ENCODE assay signal across 25 cellular contexts in the genomic region with DNA sequence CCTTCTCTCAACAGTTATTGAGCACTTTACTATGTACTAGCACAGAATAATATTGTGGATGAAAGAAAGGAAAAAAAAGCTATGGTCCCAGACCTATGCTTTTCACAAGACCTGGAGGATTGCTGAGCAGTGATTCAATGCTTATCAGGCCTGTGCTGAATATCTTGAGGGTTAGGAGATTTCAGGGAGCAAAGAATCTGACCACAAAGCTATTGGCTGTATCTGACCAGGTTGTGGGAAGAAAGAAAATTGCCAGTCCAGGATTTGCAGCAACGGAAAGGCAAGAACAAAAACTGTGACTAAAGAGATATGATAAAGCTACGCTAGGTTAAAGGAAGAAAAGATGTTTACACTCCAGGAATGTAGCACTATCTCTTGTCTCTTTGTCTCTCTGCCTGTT. TPM values are rescaled to one million over a fixed set of nuclear protein-coding genes. Genes with fewer than 3 reads are reported as not detected.
DNase-seq lines count a peak whose midpoint lies in the region; ATAC-seq and TF ChIP-seq lines count a peak whose summit lies in the region.
"Had no signal": no experiment of that assay in that cellular context is flagged by ENCODE, and none has a peak within 500 bp of the region (broad histone marks: within the 10 kb centered on the region; RNA-seq: fewer than 3 reads in every experiment).

No MANE protein-coding gene starts in this region.

- H3K27ac Mint-ChIP-seq in GM23338 (no peak overlapping the region; the same call in 1 of the 2 replicates), CD14-positive monocyte (no peak overlapping the region)
- H3K27ac Mint-ChIP-seq: activated CD4-positive, alpha-beta T cell treated with anti-CD3 and anti-CD28 coated beads, Interleukin-2, amount 10 ng/mL, durations not matched to agents 7 days and 5 days had no signal

- H3K9me3 Mint-ChIP-seq in GM23338 (peaks cover 12% of the 10 kb centered on the region; the same call in 2 of the 3 replicates), CD14-positive monocyte (peaks cover 0 to 14% (median 7%) of the 10 kb centered on the region in 7 donors)

- H3K27me3 ChIP-seq in GM23338 (ENCODE audit: insufficient read depth), result no peaks in the 10 kb centered on the region
- H3K27me3 ChIP-seq: BLaER1, SJCRH30, stomach, thyroid gland had no signal

- H3K4me1 ChIP-seq in GM23338 (ENCODE audit: insufficient read depth), result no peaks in the 10 kb centered on the region
- H3K4me1 ChIP-seq: BLaER1, SJCRH30, stomach, thyroid gland had no signal

- TF ChIP-seq CTCF in GM23338 (conservative IDR thresholded peaks at IDR 0.05; ENCODE audit: low read depth in 2 of 2), result no peak
- no peak for TF ChIP-seq CTCF in astrocyte of the cerebellum (IDR thresholded peaks at IDR 0.05; ENCODE audit: low read depth, low read length, missing control alignments)
- TF ChIP-seq CTCF in fibroblast of the aortic adventitia (IDR thresholded peaks at IDR 0.05; ENCODE audit: insufficient read depth, low read length), result no peak
- TF ChIP-seq CTCF in CD14-positive monocyte (IDR thresholded peaks at IDR 0.05), result no peak

- H3K4me3 Mint-ChIP-seq in GM23338, result no peak overlapping the region
- no peak overlapping the region for H3K4me3 Mint-ChIP-seq in CD14-positive monocyte
- H3K4me3 Mint-ChIP-seq: activated CD4-positive, alpha-beta T cell treated with anti-CD3 and anti-CD28 coated beads, Interleukin-2, amount 10 ng/mL, durations not matched to agents 7 days and 5 days had no signal

- H3K79me2 ChIP-seq in GM23338 (replicated peaks; ENCODE audit: insufficient read depth), result no peaks in the 10 kb centered on the region

- no peaks in the 10 kb centered on the region for H4K20me1 ChIP-seq in GM23338 (replicated peaks; ENCODE audit: insufficient read depth)
- H4K20me1 ChIP-seq: BLaER1 had no signal

- H3K36me3 Mint-ChIP-seq in GM23338 (ENCODE audit: low read depth), result peaks cover 5% of the 10 kb centered on the region; the same call in 1 of the 3 replicates
- no peaks in the 10 kb centered on the region for H3K36me3 Mint-ChIP-seq in CD14-positive monocyte

- H3K4me1 Mint-ChIP-seq in GM23338 (no peaks in the 10 kb centered on the region; the same call in 1 of the 3 replicates), CD14-positive monocyte (peaks cover 6% of the 10 kb centered on the region)

- H3K27me3 Mint-ChIP-seq in GM23338 (ENCODE audit: insufficient read depth, low read depth, poor library complexity) (peaks cover 1% of the 10 kb centered on the region), CD14-positive monocyte (ENCODE audit: low read depth in 3 of 3) (peaks cover 0 to 2% (median 0%) of the 10 kb centered on the region in 3 donors)

- intact Hi-C loops in CD14-positive monocyte (cut with micrococcal nuclease), result no loop called here

- DNase-seq in GM23338 (ENCODE audit: low spot score) (no peak), astrocyte of the cerebellum (ENCODE audit: low read depth) (peak; percentile 37), fibroblast of the aortic adventitia (ENCODE audit: low read depth) (peak; percentile 80), non-pigmented ciliary epithelial cell (ENCODE audit: low read depth) (peak; percentile 84), CD14-positive monocyte (ENCODE audit: low spot score) (no peak)
- DNase-seq: activated CD4-positive, alpha-beta T cell treated with anti-CD3 and anti-CD28 coated beads, Interleukin-2, amount 10 ng/mL, durations not matched to agents 7 days and 5 days; activated naive CD4-positive, alpha-beta T cell; activated T-cell treated with anti-CD3 and anti-CD28 coated beads, Interleukin-2, amount 50 U/mL, for 48 hours; DMS79; GF-D8; NCI-H1092 treated with DMSO at 0.1 percent for 48 hours; NCI-H2029 treated with DMSO at 0.1 percent for 48 hours; NCI-H2227 treated with DMSO at 0.1 percent for 48 hours; NCI-H69; nucleus accumbens; SJCRH30; stomach; T1000; thyroid gland had no signal

- no peak overlapping the region for H3K4me2 ChIP-seq in GM23338
- H3K4me2 ChIP-seq: BLaER1 had no signal

- H3K36me3 ChIP-seq in GM23338 (ENCODE audit: insufficient read depth), result no peaks in the 10 kb centered on the region
- H3K36me3 ChIP-seq: BLaER1, SJCRH30, stomach, thyroid gland had no signal

- H3K27ac ChIP-seq in GM23338 (ENCODE audit: low read depth), result no peak overlapping the region
- H3K27ac ChIP-seq: BLaER1, coronary artery, SJCRH30, stomach, thyroid gland had no signal

- H3K4me3 ChIP-seq in GM23338, result no peak overlapping the region
- no peak overlapping the region for H3K4me3 ChIP-seq in astrocyte of the cerebellum (ENCODE audit: low read depth, low read length)
- no peak overlapping the region for H3K4me3 ChIP-seq in fibroblast of the aortic adventitia (ENCODE audit: low read depth, low read length)
- H3K4me3 ChIP-seq: BLaER1, coronary artery, SJCRH30, stomach, thyroid gland had no signal

- no peaks in the 10 kb centered on the region; the same call in 1 of the 2 replicates for H3K9me2 ChIP-seq in GM23338 (ENCODE audit: insufficient read depth)

- H2AFZ ChIP-seq in GM23338, result peak overlapping the region; percentile 57; the same call in 1 of the 2 replicates

- H3F3A ChIP-seq in GM23338 (replicated peaks; ENCODE audit: low read depth), result no peaks in the 10 kb centered on the region

- in situ Hi-C loops in astrocyte of the cerebellum (cut with HindIII; ENCODE audit: low sequenced_read_pairs), result no loop called here

- ATAC-seq in GM23338, result no peak
- no peak for ATAC-seq in HG03432 (IDR thresholded peaks at IDR 0.05; ENCODE audit: unreplicated experiment)
- no peak for ATAC-seq in GM19324 (IDR thresholded peaks at IDR 0.05; ENCODE audit: low FRiP score, unreplicated experiment)
- ATAC-seq in HG02588 (IDR thresholded peaks at IDR 0.05; ENCODE audit: unreplicated experiment), result no peak
- ATAC-seq: esophagus mucosa had no signal

TF ChIP-seq in GM23338, 12 proteins besides CTCF, POLR2A, EP300 and RAD21 (continues in another document):
- TF ChIP-seq ZNF114 (CRISPR knock-in tag; IDR thresholded peaks at IDR 0.05) (no peak), JUNB (IDR thresholded peaks at IDR 0.05; ENCODE audit: unreplicated experiment) (no peak), ZNF331 (CRISPR knock-in tag; IDR thresholded peaks at IDR 0.05; ENCODE audit: low read depth) (no peak)
- TF ChIP-seq, protein P1, sequence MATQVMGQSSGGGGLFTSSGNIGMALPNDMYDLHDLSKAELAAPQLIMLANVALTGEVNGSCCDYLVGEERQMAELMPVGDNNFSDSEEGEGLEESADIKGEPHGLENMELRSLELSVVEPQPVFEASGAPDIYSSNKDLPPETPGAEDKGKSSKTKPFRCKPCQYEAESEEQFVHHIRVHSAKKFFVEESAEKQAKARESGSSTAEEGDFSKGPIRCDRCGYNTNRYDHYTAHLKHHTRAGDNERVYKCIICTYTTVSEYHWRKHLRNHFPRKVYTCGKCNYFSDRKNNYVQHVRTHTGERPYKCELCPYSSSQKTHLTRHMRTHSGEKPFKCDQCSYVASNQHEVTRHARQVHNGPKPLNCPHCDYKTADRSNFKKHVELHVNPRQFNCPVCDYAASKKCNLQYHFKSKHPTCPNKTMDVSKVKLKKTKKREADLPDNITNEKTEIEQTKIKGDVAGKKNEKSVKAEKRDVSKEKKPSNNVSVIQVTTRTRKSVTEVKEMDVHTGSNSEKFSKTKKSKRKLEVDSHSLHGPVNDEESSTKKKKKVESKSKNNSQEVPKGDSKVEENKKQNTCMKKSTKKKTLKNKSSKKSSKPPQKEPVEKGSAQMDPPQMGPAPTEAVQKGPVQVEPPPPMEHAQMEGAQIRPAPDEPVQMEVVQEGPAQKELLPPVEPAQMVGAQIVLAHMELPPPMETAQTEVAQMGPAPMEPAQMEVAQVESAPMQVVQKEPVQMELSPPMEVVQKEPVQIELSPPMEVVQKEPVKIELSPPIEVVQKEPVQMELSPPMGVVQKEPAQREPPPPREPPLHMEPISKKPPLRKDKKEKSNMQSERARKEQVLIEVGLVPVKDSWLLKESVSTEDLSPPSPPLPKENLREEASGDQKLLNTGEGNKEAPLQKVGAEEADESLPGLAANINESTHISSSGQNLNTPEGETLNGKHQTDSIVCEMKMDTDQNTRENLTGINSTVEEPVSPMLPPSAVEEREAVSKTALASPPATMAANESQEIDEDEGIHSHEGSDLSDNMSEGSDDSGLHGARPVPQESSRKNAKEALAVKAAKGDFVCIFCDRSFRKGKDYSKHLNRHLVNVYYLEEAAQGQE (IDR thresholded peaks at IDR 0.05; ENCODE audit: unreplicated experiment), result no peak

RNA-seq across cellular contexts. Expression of a gene that starts 14.9 kb away (rescaled TPM):
- 26.4 and 27.6 TPM in 2 replicates for total RNA-seq in GM23338 (2014; rRNA removed; shearing (Covaris generic))
- 11.7 and 13.4 TPM in 2 replicates for polyA plus RNA-seq in GM23338 (2016; fragmentation: Nextera tagmentation; extraction: Ambion mirVana)
- 7.1 and 13.8 TPM in 2 replicates for total RNA-seq in fibroblast of the aortic adventitia (ENCODE audit: low replicate concordance)
- 1 to 10 TPM; 1.9 TPM for polyA plus RNA-seq in CD14-positive monocyte

Comparison
In these comparisons a context has a peak if more than half of its experiments do, and no peak if none do; other contexts are left out.
1. DNase-seq: peak in astrocyte of the cerebellum (single experiment), fibroblast of the aortic adventitia (single experiment) and non-pigmented ciliary epithelial cell (single experiment); none in GM23338 (single experiment) and CD14-positive monocyte (single experiment).